In genomic region chr6:92564393-92564792, GRCh38 we compare ENCODE assay signal across 25 cellular contexts.
"Had no signal": no experiment of that assay in that cellular context is flagged by ENCODE, and none has a peak within 500 bp of the region (broad histone marks: within the 10 kb centered on the region; RNA-seq: fewer than 3 reads in every experiment).

No MANE protein-coding gene starts in this region.

- H3K36me3 Mint-ChIP-seq: activated CD4-positive, alpha-beta memory T cell treated with anti-CD3 and anti-CD28 coated beads for 36 hours; activated CD8-positive, alpha-beta memory T cell treated with anti-CD3 and anti-CD28 coated beads, Interleukin-2, amount 10 ng/mL, durations not matched to agents 7 days and 5 days; activated naive CD8-positive, alpha-beta T cell had no signal

- H3K36me3 ChIP-seq: brain microvascular endothelial cell, colonic mucosa, esophagus squamous epithelium had no signal

- DNase-seq: activated CD4-positive, alpha-beta memory T cell treated with anti-CD3 and anti-CD28 coated beads for 36 hours; activated CD4-positive, alpha-beta T cell treated with anti-CD3 and anti-CD28 coated beads for 36 hours; activated CD4-positive, alpha-beta T cell treated with anti-CD3 and anti-CD28 coated beads, Interleukin-2, amount 10 ng/mL, durations not matched to agents 24 days and 14 days; activated CD4-positive, CD25-positive, alpha-beta regulatory T cell; activated CD4-positive, CD25-positive, alpha-beta regulatory T cell treated with anti-CD3 and anti-CD28 coated beads, Interleukin-2, amount 50 U/mL, for 72 hours; activated CD8-positive, alpha-beta memory T cell treated with anti-CD3 and anti-CD28 coated beads, Interleukin-2, amount 10 ng/mL, durations not matched to agents 7 days and 5 days; activated CD8-positive, alpha-beta memory T cell treated with anti-CD3 and anti-CD28 coated beads, Interleukin-2, amount 50 U/mL, for 4 hours; activated CD8-positive, alpha-beta T cell treated with anti-CD3 and anti-CD28 coated beads, Interleukin-2, amount 10 ng/mL, durations not matched to agents 7 days and 5 days; activated gamma-delta T cell; activated naive CD4-positive, alpha-beta T cell; activated naive CD4-positive, alpha-beta T cell treated with anti-CD3 and anti-CD28 coated beads, Interleukin-2, amount 50 U/mL, for 16 hours; activated T-cell treated with anti-CD3 and anti-CD28 coated beads, Interleukin-2, amount 50 U/mL, for 1 hour; activated T-cell treated with anti-CD3 and anti-CD28 coated beads, Interleukin-2, amount 50 U/mL, for 72 hours; amniotic stem cell; anterior cingulate cortex; brain microvascular endothelial cell; central memory CD4-positive, alpha-beta T cell; cerebellar nuclear complex; colonic mucosa; effector CD8-positive, alpha-beta T cell; esophagus squamous epithelium; head of caudate nucleus; T-helper 2 cell had no signal

- H3K4me1 ChIP-seq: colonic mucosa, esophagus squamous epithelium had no signal

- H3K9me3 ChIP-seq: colonic mucosa, esophagus squamous epithelium had no signal

- H3K4me3 Mint-ChIP-seq: activated CD4-positive, alpha-beta memory T cell treated with anti-CD3 and anti-CD28 coated beads for 36 hours; activated CD4-positive, alpha-beta T cell treated with anti-CD3 and anti-CD28 coated beads for 36 hours; activated CD4-positive, alpha-beta T cell treated with anti-CD3 and anti-CD28 coated beads, Interleukin-2, amount 10 ng/mL, durations not matched to agents 24 days and 14 days; activated CD8-positive, alpha-beta memory T cell treated with anti-CD3 and anti-CD28 coated beads, Interleukin-2, amount 10 ng/mL, durations not matched to agents 7 days and 5 days; activated CD8-positive, alpha-beta T cell treated with anti-CD3 and anti-CD28 coated beads, Interleukin-2, amount 10 ng/mL, durations not matched to agents 7 days and 5 days; activated naive CD8-positive, alpha-beta T cell; activated T-cell treated with anti-CD3 and anti-CD28 coated beads, Interleukin-2, amount 50 U/mL, for 72 hours had no signal

- H3K27ac Mint-ChIP-seq: activated CD4-positive, alpha-beta memory T cell treated with anti-CD3 and anti-CD28 coated beads for 36 hours; activated CD4-positive, alpha-beta T cell treated with anti-CD3 and anti-CD28 coated beads for 36 hours; activated CD4-positive, alpha-beta T cell treated with anti-CD3 and anti-CD28 coated beads, Interleukin-2, amount 10 ng/mL, durations not matched to agents 24 days and 14 days; activated CD8-positive, alpha-beta memory T cell treated with anti-CD3 and anti-CD28 coated beads, Interleukin-2, amount 10 ng/mL, durations not matched to agents 7 days and 5 days; activated CD8-positive, alpha-beta T cell treated with anti-CD3 and anti-CD28 coated beads, Interleukin-2, amount 10 ng/mL, durations not matched to agents 7 days and 5 days; activated naive CD8-positive, alpha-beta T cell; activated T-cell treated with anti-CD3 and anti-CD28 coated beads, Interleukin-2, amount 50 U/mL, for 72 hours had no signal

- H3K27me3 Mint-ChIP-seq: activated CD4-positive, alpha-beta memory T cell treated with anti-CD3 and anti-CD28 coated beads for 36 hours; activated CD4-positive, alpha-beta T cell treated with anti-CD3 and anti-CD28 coated beads for 36 hours; activated CD4-positive, alpha-beta T cell treated with anti-CD3 and anti-CD28 coated beads, Interleukin-2, amount 10 ng/mL, durations not matched to agents 24 days and 14 days; activated CD8-positive, alpha-beta memory T cell treated with anti-CD3 and anti-CD28 coated beads, Interleukin-2, amount 10 ng/mL, durations not matched to agents 7 days and 5 days; activated naive CD8-positive, alpha-beta T cell had no signal

- H3K27me3 ChIP-seq: brain microvascular endothelial cell, colonic mucosa, esophagus squamous epithelium had no signal

- ATAC-seq: activated CD4-positive, alpha-beta T cell treated with anti-CD3 and anti-CD28 coated beads for 36 hours; activated CD8-positive, alpha-beta memory T cell treated with anti-CD3 and anti-CD28 coated beads, Interleukin-2, amount 10 ng/mL, durations not matched to agents 7 days and 5 days; activated CD8-positive, alpha-beta T cell treated with anti-CD3 and anti-CD28 coated beads, Interleukin-2, amount 10 ng/mL, durations not matched to agents 7 days and 5 days; activated T-cell treated with anti-CD3 and anti-CD28 coated beads, Interleukin-2, amount 50 U/mL, for 72 hours had no signal

- H3K4me1 Mint-ChIP-seq: activated CD4-positive, alpha-beta T cell treated with anti-CD3 and anti-CD28 coated beads for 36 hours; activated CD4-positive, alpha-beta T cell treated with anti-CD3 and anti-CD28 coated beads, Interleukin-2, amount 10 ng/mL, durations not matched to agents 24 days and 14 days; activated CD8-positive, alpha-beta memory T cell treated with anti-CD3 and anti-CD28 coated beads, Interleukin-2, amount 10 ng/mL, durations not matched to agents 7 days and 5 days had no signal

- H3K27ac ChIP-seq: brain microvascular endothelial cell, colonic mucosa, epithelial cell of prostate, esophagus squamous epithelium had no signal

- H3K4me3 ChIP-seq: colonic mucosa, esophagus squamous epithelium had no signal
